Comparison of ENCODE assay signal across 8 cellular contexts in genomic region chr19:53977991-53978731, GRCh38. TPM values are rescaled to one million over a fixed set of nuclear protein-coding genes. Genes with fewer than 3 reads are reported as not detected.
A peak's percentile ranks its signal among the peaks of the same experiment; 100 is the strongest.
DNase-seq lines count a peak whose midpoint lies in the region; ATAC-seq and TF ChIP-seq lines count a peak whose summit lies in the region.

No MANE protein-coding gene starts in this region.

- POLR2A ChIA-PET in AG04449 (lab: Yijun Ruan, JAX), result no interaction called here

- H3K4me1 Mint-ChIP-seq in activated naive CD8-positive, alpha-beta T cell treated with anti-CD3 and anti-CD28 coated beads for 36 hours, result peaks cover 22% of the 10 kb centered on the region

- peaks cover 65% of the 10 kb centered on the region for H3K27me3 Mint-ChIP-seq in activated naive CD8-positive, alpha-beta T cell treated with anti-CD3 and anti-CD28 coated beads for 36 hours

- peaks cover 13% of the 10 kb centered on the region for H3K9me3 Mint-ChIP-seq in activated naive CD8-positive, alpha-beta T cell treated with anti-CD3 and anti-CD28 coated beads for 36 hours

- ATAC-seq in left cardiac atrium, result peak; percentile 62 to 65

- DNase-seq in AG04449 (ENCODE audit: low read depth, low spot score) (peak; percentile 37), LHCN-M2 (ENCODE audit: low read depth) (peak; percentile 43), left cardiac atrium (peak; percentile 74), posterior cingulate gyrus (peak; percentile 66 to 99 (median 94)), dedifferentiated amniotic fluid mesenchymal stem cell (ENCODE audit: extremely low spot score) (no peak), NOMO-1 treated with DMSO at 0.1 percent for 48 hours (lab: John Stamatoyannopoulos, UW; ENCODE audit: unreplicated experiment) (no peak), GM20000 (ENCODE audit: low spot score) (no peak)
- peak; percentile 35 for DNase-seq in activated naive CD8-positive, alpha-beta T cell treated with anti-CD3 and anti-CD28 coated beads for 36 hours

- H3K27ac Mint-ChIP-seq in activated naive CD8-positive, alpha-beta T cell treated with anti-CD3 and anti-CD28 coated beads for 36 hours, result no peak overlapping the region

- intact Hi-C loops in left cardiac atrium (cut with DNase I) (no loop called here), posterior cingulate gyrus (cut with DNase I) (loop anchor here (1.0 kb wide), 1 partner anchor 70 kb away; no protein-coding TSS in a partner anchor)

- TF ChIP-seq CTCF in AG04449 (IDR thresholded peaks at IDR 0.05; ENCODE audit: insufficient read depth, low read length, missing control alignments), result no peak
- TF ChIP-seq CTCF in GM20000 (IDR thresholded peaks at IDR 0.05; ENCODE audit: extremely low read depth, missing control alignments), result no peak

- H3K4me3 ChIP-seq in AG04449 (ENCODE audit: low read depth, low read length), result peak overlapping the region; percentile 43

- CTCF ChIA-PET in AG04449 (lab: Yijun Ruan, JAX), result no interaction called here

- H3K36me3 Mint-ChIP-seq in activated naive CD8-positive, alpha-beta T cell treated with anti-CD3 and anti-CD28 coated beads for 36 hours, result peaks cover 13% of the 10 kb centered on the region

- peak overlapping the region; percentile 43 for H3K4me3 Mint-ChIP-seq in activated naive CD8-positive, alpha-beta T cell treated with anti-CD3 and anti-CD28 coated beads for 36 hours

RNA-seq across cellular contexts. Expression of gene CACNG6, which starts 13.3 kb away (rescaled TPM):
- total RNA-seq in LHCN-M2 (2014; rRNA removed), result 0.17 TPM in 1 of 2 replicates, not detected in the other
- not detected for polyA plus RNA-seq in LHCN-M2 (2012)
- total RNA-seq in activated naive CD8-positive, alpha-beta T cell treated with anti-CD3 and anti-CD28 coated beads for 36 hours, result not detected
- total RNA-seq in left cardiac atrium, result under 1 TPM in 1 of 2 donors, not detected in 1; 0.21 TPM

RNA-seq across cellular contexts. Expression of gene CACNG8, which starts 15.4 kb away (rescaled TPM):
- total RNA-seq in LHCN-M2 (2014; rRNA removed), result under 0.01 and 0.06 TPM in 2 replicates
- polyA plus RNA-seq in LHCN-M2 (2012), result 0.01 TPM
- total RNA-seq in activated naive CD8-positive, alpha-beta T cell treated with anti-CD3 and anti-CD28 coated beads for 36 hours, result not detected
- under 1 TPM; 0.06 to 0.29 TPM for total RNA-seq in left cardiac atrium

Comparison
In these comparisons a context has a peak if more than half of its experiments do, and no peak if none do; other contexts are left out.
1. DNase-seq: peak in AG04449 (single experiment), LHCN-M2 (single experiment), activated naive CD8-positive, alpha-beta T cell treated with anti-CD3 and anti-CD28 coated beads for 36 hours (single experiment), left cardiac atrium (single experiment) and posterior cingulate gyrus (10 of 10); none in dedifferentiated amniotic fluid mesenchymal stem cell (single experiment), NOMO-1 treated with DMSO at 0.1 percent for 48 hours (single experiment) and GM20000 (single experiment).